ENCODE assay signal across 9 cellular contexts in the genomic region with DNA sequence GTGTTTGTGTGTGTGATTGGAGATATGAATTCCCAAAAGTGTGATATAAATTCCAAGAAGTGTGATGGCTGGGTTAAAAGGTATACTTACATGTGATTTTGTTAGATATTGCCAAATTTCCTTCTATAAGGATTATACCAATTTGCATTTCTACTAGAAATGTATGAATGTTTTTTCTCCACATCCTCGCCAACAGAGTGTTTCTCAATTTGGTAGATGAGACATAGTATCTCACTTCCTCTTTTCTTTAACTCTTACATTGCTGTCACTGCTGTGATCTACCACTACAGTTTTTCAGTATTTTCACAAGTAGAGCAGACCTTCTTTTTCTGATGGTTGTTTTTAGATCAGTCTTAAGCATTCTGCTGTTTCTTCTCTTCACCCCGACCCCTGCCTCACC.
DNase-seq lines count a peak whose midpoint lies in the region; ATAC-seq, FAIRE-seq and TF ChIP-seq lines count a peak whose summit lies in the region.
"Had no signal": no experiment of that assay in that cellular context is flagged by ENCODE, and none has a peak within 500 bp of the region (broad histone marks: within the 10 kb centered on the region; RNA-seq: fewer than 3 reads in every experiment).

No MANE protein-coding gene starts in this region.

- no peak overlapping the region for H3K27ac ChIP-seq in left lung

- H3K36me3 ChIP-seq in left lung, result no peaks in the 10 kb centered on the region

- no peaks in the 10 kb centered on the region for H3K4me1 ChIP-seq in left lung

- peaks cover 0 to 12% (median 0%) of the 10 kb centered on the region in 3 donors for H3K36me3 Mint-ChIP-seq in immature natural killer cell

- no peak overlapping the region for H3K4me3 Mint-ChIP-seq in immature natural killer cell

- no peak overlapping the region for H3K27ac Mint-ChIP-seq in immature natural killer cell

- TF ChIP-seq POLR2A in NB4 (IDR thresholded peaks at IDR 0.05; ENCODE audit: extremely low read depth, insufficient read length), result no peak

- no peak for FAIRE-seq in RCC 7860 (lab: Jason Lieb, UNC)

- ATAC-seq in GM18868 (IDR thresholded peaks at IDR 0.05; ENCODE audit: unreplicated experiment) (peak; percentile 99), HG02798 (IDR thresholded peaks at IDR 0.05; ENCODE audit: poor library complexity, unreplicated experiment) (peak; percentile 98), left lung (peak; percentile 36), omental fat pad (ENCODE audit: low FRiP score) (no peak)
- ATAC-seq: HCT116 had no signal

- intact Hi-C loops in left lung (cut with DNase I), result no loop called here

- peaks cover 0 to 5% (median 0%) of the 10 kb centered on the region in 6 donors for H3K9me3 Mint-ChIP-seq in immature natural killer cell

- peaks cover 0 to 3% (median 0%) of the 10 kb centered on the region in 3 donors for H3K27me3 Mint-ChIP-seq in immature natural killer cell (ENCODE audit: low read depth in 3 of 3)

- DNase-seq in NB4 (ENCODE audit: low read depth) (peak; percentile 84), left lung (no peak), RCC 7860 (ENCODE audit: low spot score) (no peak), NCI-H1694 treated with DMSO at 0.1 percent for 48 hours (lab: John Stamatoyannopoulos, UW) (no peak), immature natural killer cell (no peak), omental fat pad (ENCODE audit: low spot score) (no peak)

- TF ChIP-seq CTCF in NB4 (IDR thresholded peaks at IDR 0.05; ENCODE audit: low read depth, low read length), result no peak
- no peak for TF ChIP-seq CTCF in left lung (IDR thresholded peaks at IDR 0.05)
- TF ChIP-seq CTCF in omental fat pad (IDR thresholded peaks at IDR 0.05), result no peak

- H3K9me3 ChIP-seq in left lung, result no peaks in the 10 kb centered on the region

- H3K4me3 ChIP-seq in NB4 (ENCODE audit: low read depth, low read length), result no peak overlapping the region
- no peak overlapping the region for H3K4me3 ChIP-seq in left lung

- H3K27me3 ChIP-seq in left lung, result no peaks in the 10 kb centered on the region

- H3K4me1 Mint-ChIP-seq in immature natural killer cell, result peaks cover 3 to 10% of the 10 kb centered on the region in 2 donors
